ENCODE assay signal across 7 cellular contexts in the genomic region with DNA sequence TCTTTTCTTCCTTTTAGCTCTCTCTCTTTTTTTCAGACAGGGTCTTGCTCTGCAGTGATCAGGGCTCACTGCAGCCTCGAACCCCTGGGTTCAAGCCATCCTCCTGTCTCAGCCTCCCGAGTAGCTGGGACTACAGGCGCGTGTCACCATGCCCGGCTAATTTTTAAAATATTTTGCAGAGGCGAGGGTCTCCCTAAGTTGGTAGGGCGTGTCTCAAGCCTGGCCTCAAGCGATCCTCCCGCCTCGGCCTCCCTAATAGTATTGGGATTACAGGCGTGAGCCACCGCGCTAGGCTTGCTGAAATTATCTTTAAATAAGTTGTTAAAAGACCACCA. TPM values are rescaled to one million over a fixed set of nuclear protein-coding genes. Genes with fewer than 3 reads are reported as not detected.
DNase-seq lines count a peak whose midpoint lies in the region; ATAC-seq lines count a peak whose summit lies in the region.

No MANE protein-coding gene starts in this region.

- ATAC-seq in HG03095 (IDR thresholded peaks at IDR 0.05; ENCODE audit: unreplicated experiment) (no peak), GM21423 (IDR thresholded peaks at IDR 0.05; ENCODE audit: unreplicated experiment) (no peak)

- H3K27me3 ChIP-seq in HUES64 (ENCODE audit: insufficient read depth, low read length): no peaks in the 10 kb centered on the region
- H3K27me3 ChIP-seq in stomach smooth muscle (ENCODE audit: control insufficient read depth in 1 of 2, insufficient read depth in 2 of 2, low read length in 2 of 2): no peaks in the 10 kb centered on the region

- H3K36me3 Mint-ChIP-seq in activated naive CD8-positive, alpha-beta T cell: peaks cover under 1% of the 10 kb centered on the region
- no peaks in the 10 kb centered on the region for H3K36me3 Mint-ChIP-seq in immature natural killer cell

- peak overlapping the region; percentile 92 for H3K4me3 ChIP-seq in HUES64 (ENCODE audit: low read length)
- H3K4me3 ChIP-seq in stomach smooth muscle (ENCODE audit: low read length in 2 of 2): peak overlapping the region; percentile 73 to 96

- H3K9ac ChIP-seq in HUES64 (ENCODE audit: low read depth, low read length): peak overlapping the region; percentile 85
- H3K9ac ChIP-seq in stomach smooth muscle (ENCODE audit: low read length in 2 of 2): peak overlapping the region; percentile 83 to 92

- peaks cover 52% of the 10 kb centered on the region for H3K4me1 Mint-ChIP-seq in activated naive CD8-positive, alpha-beta T cell (ENCODE audit: low read depth)
- peaks cover 66 to 72% of the 10 kb centered on the region in 2 donors for H3K4me1 Mint-ChIP-seq in immature natural killer cell

- H3K27me3 Mint-ChIP-seq in activated naive CD8-positive, alpha-beta T cell: no peaks in the 10 kb centered on the region
- peaks cover 5 to 11% (median 8%) of the 10 kb centered on the region in 3 donors for H3K27me3 Mint-ChIP-seq in immature natural killer cell (ENCODE audit: low read depth in 3 of 3)

- 55% methylated on average over 13 of the region's 13 CpGs for WGBS in HUES64

- H3K36me3 ChIP-seq in HUES64 (ENCODE audit: insufficient read depth, low read length): no peaks in the 10 kb centered on the region
- no peaks in the 10 kb centered on the region for H3K36me3 ChIP-seq in stomach smooth muscle (ENCODE audit: control insufficient read depth in 2 of 2, insufficient read depth in 2 of 2, low read length in 2 of 2)

- H3K4me1 ChIP-seq in HUES64 (ENCODE audit: insufficient read depth, low read length) (no peaks in the 10 kb centered on the region), stomach smooth muscle (ENCODE audit: control insufficient read depth, insufficient read depth, low read length) (peaks cover 14% of the 10 kb centered on the region)

- peak overlapping the region; percentile 99 for H3K4me3 Mint-ChIP-seq in activated naive CD8-positive, alpha-beta T cell
- peak overlapping the region; percentile 88 to 98 (median 95) for H3K4me3 Mint-ChIP-seq in immature natural killer cell

- H3K9me3 Mint-ChIP-seq in activated naive CD8-positive, alpha-beta T cell (ENCODE audit: low read depth): no peaks in the 10 kb centered on the region
- peaks cover 0 to 4% (median 0%) of the 10 kb centered on the region in 6 donors for H3K9me3 Mint-ChIP-seq in immature natural killer cell

- DNase-seq in immature natural killer cell: no peak
- DNase-seq in NCI-H1436 (lab: John Stamatoyannopoulos, UW): no peak

- H3K27ac Mint-ChIP-seq in activated naive CD8-positive, alpha-beta T cell: peak overlapping the region; percentile 94
- peak overlapping the region; percentile 88 to 96 (median 90) for H3K27ac Mint-ChIP-seq in immature natural killer cell

- H3K27ac ChIP-seq in HUES64 (ENCODE audit: low read depth, low read length) (peak overlapping the region; percentile 86; the same call in 1 of the 2 replicates), stomach smooth muscle (ENCODE audit: low read length) (peak overlapping the region; percentile 88)

- no peaks in the 10 kb centered on the region for H3K9me3 ChIP-seq in HUES64 (ENCODE audit: insufficient read depth, low read depth, low read length)
- no peaks in the 10 kb centered on the region for H3K9me3 ChIP-seq in stomach smooth muscle (ENCODE audit: control insufficient read depth in 2 of 2, low read length in 2 of 2)

RNA-seq across cellular contexts. Expression of a gene that starts 0.8 kb away (rescaled TPM):
- polyA plus RNA-seq in HUES64 (2013, experiment 1 of 2): 15.4 TPM
- 16.5 TPM for polyA plus RNA-seq in HUES64 (2013, experiment 2 of 2)
- polyA plus RNA-seq in immature natural killer cell: 10 to 100 TPM; 37.1 to 44.7 (median 41.2) TPM

RNA-seq across cellular contexts. Expression of a gene that starts 5.5 kb away (rescaled TPM):
- polyA plus RNA-seq in HUES64 (2013, experiment 1 of 2): 153 TPM
- polyA plus RNA-seq in HUES64 (2013, experiment 2 of 2): 173 TPM
- polyA plus RNA-seq in immature natural killer cell: 10 to 100 TPM; 19.3 to 30.0 (median 27.0) TPM

RNA-seq across cellular contexts. Expression of a gene that starts 58.6 kb away (rescaled TPM):
- 101 TPM for polyA plus RNA-seq in HUES64 (2013, experiment 1 of 2)
- 104 TPM for polyA plus RNA-seq in HUES64 (2013, experiment 2 of 2)
- polyA plus RNA-seq in immature natural killer cell: 10 to 100 TPM in 1 of 3 donors, 1 to 10 TPM in 2; 5.9 to 18.4 (median 7.1) TPM
